ENCODE assay signal across 30 cellular contexts in the genomic region with DNA sequence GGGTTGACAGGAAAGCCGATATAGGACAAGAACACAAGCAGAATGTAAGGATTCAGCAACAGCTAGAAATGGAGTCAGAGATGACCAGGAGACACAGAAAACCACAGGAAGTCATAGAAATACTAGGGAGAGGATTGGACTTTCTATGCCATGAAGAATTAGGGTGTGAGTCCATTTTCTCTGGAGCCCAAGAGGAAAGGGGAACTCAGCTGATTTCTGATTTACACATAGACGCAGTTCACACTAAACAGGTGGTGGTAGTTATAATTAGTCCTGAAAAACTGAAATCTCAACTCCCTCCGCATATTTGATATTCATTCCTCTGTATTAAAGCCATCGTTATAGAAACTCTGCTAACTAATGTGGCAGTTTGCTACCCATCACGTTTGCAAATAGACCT.
"Had no signal": no experiment of that assay in that cellular context is flagged by ENCODE, and none has a peak within 500 bp of the region (broad histone marks: within the 10 kb centered on the region; RNA-seq: fewer than 3 reads in every experiment).

No MANE protein-coding gene starts in this region.

- H3K36me3 ChIP-seq: ascending aorta, breast epithelium, cardiac muscle cell, colonic mucosa had no signal

- FAIRE-seq: frontal cortex had no signal

- H3K4me1 ChIP-seq: breast epithelium, colonic mucosa had no signal

- H3K4me1 Mint-ChIP-seq: activated CD4-positive, alpha-beta T cell treated with anti-CD3 and anti-CD28 coated beads, Interleukin-2, amount 10 ng/mL, durations not matched to agents 7 days and 5 days; activated CD8-positive, alpha-beta memory T cell treated with anti-CD3 and anti-CD28 coated beads, Interleukin-2, amount 10 ng/mL, durations not matched to agents 7 days and 5 days; endodermal cell had no signal

- H3K27ac Mint-ChIP-seq: activated CD4-positive, alpha-beta T cell treated with anti-CD3 and anti-CD28 coated beads for 36 hours; activated CD4-positive, alpha-beta T cell treated with anti-CD3 and anti-CD28 coated beads, Interleukin-2, amount 10 ng/mL, durations not matched to agents 7 days and 5 days; activated CD8-positive, alpha-beta memory T cell treated with anti-CD3 and anti-CD28 coated beads, Interleukin-2, amount 10 ng/mL, durations not matched to agents 7 days and 5 days; activated CD8-positive, alpha-beta T cell treated with anti-CD3 and anti-CD28 coated beads, Interleukin-2, amount 10 ng/mL, durations not matched to agents 7 days and 5 days; activated naive CD4-positive, alpha-beta T cell treated with anti-CD3 and anti-CD28 coated beads, Interleukin-2, amount 10 ng/mL, durations not matched to agents 7 days and 5 days; activated naive CD4-positive, alpha-beta T cell treated with anti-CD3 and anti-CD28 coated beads, Interleukin-2, amount 50 U/mL, for 72 hours; activated naive CD8-positive, alpha-beta T cell treated with anti-CD3 and anti-CD28 coated beads, Interleukin-2, amount 10 ng/mL, durations not matched to agents 7 days and 5 days; activated T-helper 1 cell treated with anti-CD3 and anti-CD28 coated beads, Interleukin-12 subunit alpha, Interleukin-12 subunit beta, Interleukin-2, Interleukin-4 antibody, amounts not matched to agents 30 ng/mL and 10 ng/mL and 1 ng/mL, durations not matched to agents 14 hours and 24 hours and 36 hours; endodermal cell had no signal

- H3K27me3 Mint-ChIP-seq: activated CD4-positive, alpha-beta T cell treated with anti-CD3 and anti-CD28 coated beads for 36 hours; activated CD4-positive, alpha-beta T cell treated with anti-CD3 and anti-CD28 coated beads, Interleukin-2, amount 10 ng/mL, durations not matched to agents 7 days and 5 days; brain; dendritic cell treated with granulocyte-macrophage colony-stimulating factor and Interleukin-4, amounts not matched to agents 40 ng/mL and 50 ng/mL, for 4 days had no signal

- H3K9me3 ChIP-seq: ascending aorta, breast epithelium, colonic mucosa had no signal

- H3K4me3 Mint-ChIP-seq: activated CD4-positive, alpha-beta T cell treated with anti-CD3 and anti-CD28 coated beads for 36 hours; activated CD4-positive, alpha-beta T cell treated with anti-CD3 and anti-CD28 coated beads, Interleukin-2, amount 10 ng/mL, durations not matched to agents 7 days and 5 days; activated CD8-positive, alpha-beta memory T cell treated with anti-CD3 and anti-CD28 coated beads, Interleukin-2, amount 10 ng/mL, durations not matched to agents 7 days and 5 days; activated CD8-positive, alpha-beta T cell treated with anti-CD3 and anti-CD28 coated beads, Interleukin-2, amount 10 ng/mL, durations not matched to agents 7 days and 5 days; activated naive CD4-positive, alpha-beta T cell treated with anti-CD3 and anti-CD28 coated beads, Interleukin-2, amount 10 ng/mL, durations not matched to agents 7 days and 5 days; activated naive CD8-positive, alpha-beta T cell treated with anti-CD3 and anti-CD28 coated beads, Interleukin-2, amount 10 ng/mL, durations not matched to agents 7 days and 5 days; activated T-helper 1 cell treated with anti-CD3 and anti-CD28 coated beads, Interleukin-12 subunit alpha, Interleukin-12 subunit beta, Interleukin-2, Interleukin-4 antibody, amounts not matched to agents 30 ng/mL and 10 ng/mL and 1 ng/mL, durations not matched to agents 14 hours and 24 hours and 36 hours; brain; dendritic cell treated with granulocyte-macrophage colony-stimulating factor and Interleukin-4, amounts not matched to agents 40 ng/mL and 50 ng/mL, for 4 days; endodermal cell had no signal

- DNase-seq: activated CD4-positive, alpha-beta T cell treated with anti-CD3 and anti-CD28 coated beads for 36 hours; activated CD4-positive, alpha-beta T cell treated with anti-CD3 and anti-CD28 coated beads, Interleukin-2, amount 10 ng/mL, durations not matched to agents 7 days and 5 days; activated CD4-positive, alpha-beta T cell treated with anti-CD3 and anti-CD28 coated beads, Interleukin-2, amount 50 U/mL, for 48 hours; activated CD4-positive, CD25-positive, alpha-beta regulatory T cell; activated CD4-positive, CD25-positive, alpha-beta regulatory T cell treated with anti-CD3 and anti-CD28 coated beads, Interleukin-2, amount 50 U/mL, for 72 hours; activated CD8-positive, alpha-beta memory T cell treated with anti-CD3 and anti-CD28 coated beads, Interleukin-2, amount 10 ng/mL, durations not matched to agents 7 days and 5 days; activated CD8-positive, alpha-beta memory T cell treated with anti-CD3 and anti-CD28 coated beads, Interleukin-2, amount 50 U/mL, for 4 hours; activated CD8-positive, alpha-beta T cell treated with anti-CD3 and anti-CD28 coated beads, Interleukin-2, amount 10 ng/mL, durations not matched to agents 7 days and 5 days; activated gamma-delta T cell; activated naive CD4-positive, alpha-beta T cell; activated naive CD4-positive, alpha-beta T cell treated with anti-CD3 and anti-CD28 coated beads, Interleukin-2, amount 10 ng/mL, durations not matched to agents 7 days and 5 days; activated naive CD8-positive, alpha-beta T cell treated with anti-CD3 and anti-CD28 coated beads, Interleukin-2, amount 10 ng/mL, durations not matched to agents 7 days and 5 days; activated T-cell treated with anti-CD3 and anti-CD28 coated beads, Interleukin-2, amount 50 U/mL, for 1 hour; activated T-cell treated with anti-CD3 and anti-CD28 coated beads, Interleukin-2, amount 50 U/mL, for 48 hours; central memory CD4-positive, alpha-beta T cell; cerebellar nuclear complex; colonic mucosa; dorsolateral prefrontal cortex; effector memory CD4-positive, alpha-beta T cell; endodermal cell; foreskin fibroblast; T-helper 2 cell had no signal

- H3K27me3 ChIP-seq: ascending aorta, cardiac muscle cell, colonic mucosa had no signal

- H3K36me3 Mint-ChIP-seq: activated naive CD4-positive, alpha-beta T cell treated with anti-CD3 and anti-CD28 coated beads, Interleukin-2, amount 10 ng/mL, durations not matched to agents 7 days and 5 days; activated naive CD4-positive, alpha-beta T cell treated with anti-CD3 and anti-CD28 coated beads, Interleukin-2, amount 50 U/mL, for 72 hours; brain had no signal

- H3K27ac ChIP-seq: ascending aorta, breast epithelium, cardiac muscle cell, colonic mucosa, dorsolateral prefrontal cortex had no signal

- H3K4me3 ChIP-seq: ascending aorta, breast epithelium, cardiac muscle cell, colonic mucosa, dorsolateral prefrontal cortex had no signal

- H3K9me3 Mint-ChIP-seq: activated naive CD4-positive, alpha-beta T cell treated with anti-CD3 and anti-CD28 coated beads, Interleukin-2, amount 10 ng/mL, durations not matched to agents 7 days and 5 days; activated T-helper 1 cell treated with anti-CD3 and anti-CD28 coated beads, Interleukin-12 subunit alpha, Interleukin-12 subunit beta, Interleukin-2, Interleukin-4 antibody, amounts not matched to agents 30 ng/mL and 10 ng/mL and 1 ng/mL, durations not matched to agents 14 hours and 24 hours and 36 hours; brain; dendritic cell treated with granulocyte-macrophage colony-stimulating factor and Interleukin-4, amounts not matched to agents 40 ng/mL and 50 ng/mL, for 4 days; endodermal cell had no signal
